ENCODE assay signal across 17 cellular contexts in the genomic region with DNA sequence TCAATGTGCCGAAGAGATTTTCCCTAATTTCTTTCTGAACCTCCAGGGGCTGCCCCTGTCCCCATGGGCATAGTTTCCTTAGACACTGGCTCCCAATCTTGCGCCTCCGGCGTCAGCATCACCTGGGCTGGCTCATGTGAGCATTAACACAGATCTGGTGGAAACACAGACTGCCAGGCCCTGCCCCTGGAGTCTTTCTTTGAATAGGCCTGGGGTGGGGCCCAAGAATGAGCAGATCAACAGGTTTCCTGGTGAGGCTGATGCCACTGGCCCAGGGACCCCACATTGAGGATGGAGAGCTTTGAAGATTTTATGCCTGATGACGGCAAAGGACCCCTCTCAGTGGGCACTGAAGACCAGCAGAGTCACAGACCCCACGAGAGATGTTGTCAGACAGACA.
DNase-seq lines count a peak whose midpoint lies in the region; ATAC-seq and TF ChIP-seq lines count a peak whose summit lies in the region.
"Had no signal": no experiment of that assay in that cellular context is flagged by ENCODE, and none has a peak within 500 bp of the region (broad histone marks: within the 10 kb centered on the region; RNA-seq: fewer than 3 reads in every experiment).

No MANE protein-coding gene starts in this region.

- TF ChIP-seq CTCF in MCF 10A (IDR thresholded peaks at IDR 0.05; ENCODE audit: unreplicated experiment), result no peak
- TF ChIP-seq CTCF in breast epithelium (IDR thresholded peaks at IDR 0.05), result no peak
- no peak for TF ChIP-seq CTCF in OCI-LY3 (IDR thresholded peaks at IDR 0.05; ENCODE audit: low read depth, low read length)
- TF ChIP-seq CTCF in natural killer cell (IDR thresholded peaks at IDR 0.05), result no peak

- ATAC-seq in left colon (peak; percentile 7), natural killer cell (no peak)
- no peak for ATAC-seq in stimulated activated naive B cell treated with anti-CD40 and anti-IgM and Interleukin-4, amounts not matched to agents 10 μg/mL and 1 μg/mL and 100 μg/mL, for 72 hours (replicated peaks)
- no peak for ATAC-seq in activated T-cell treated with anti-CD3 and anti-CD28 coated beads, Interleukin-2, amount 50 U/mL, for 4 hours

- H3K79me2 ChIP-seq in OCI-LY3 (ENCODE audit: low read length), result peaks cover 89% of the 10 kb centered on the region

- H3K9ac ChIP-seq in OCI-LY3 (ENCODE audit: low read length), result peak overlapping the region; percentile 69; the same call in 1 of the 2 replicates

- CTCF ChIA-PET in MCF 10A (lab: Yijun Ruan, JAX), result interaction anchor here (1.1 to 11.7 kb wide), 3 partner anchors 18 to 172 kb away, joined by 5 to 335 read pairs (median 7); no protein-coding TSS in a partner anchor

- H3K27me3 Mint-ChIP-seq in MCF 10A (ENCODE audit: insufficient read depth, unreplicated experiment), result no peaks in the 10 kb centered on the region
- no peaks in the 10 kb centered on the region for H3K27me3 Mint-ChIP-seq in stimulated activated naive B cell treated with anti-CD40 and anti-IgM and Interleukin-4, amounts not matched to agents 10 μg/mL and 1 μg/mL and 100 μg/mL, for 72 hours
- H3K27me3 Mint-ChIP-seq in activated T-cell treated with anti-CD3 and anti-CD28 coated beads, Interleukin-2, amount 50 U/mL, for 4 hours (ENCODE audit: low read depth), result peaks cover 2% of the 10 kb centered on the region
- H3K27me3 Mint-ChIP-seq in natural killer cell (ENCODE audit: low read depth in 2 of 2), result peaks cover 0 to 6% of the 10 kb centered on the region in 2 donors
- H3K27me3 Mint-ChIP-seq: B cell; CD4-positive, alpha-beta T cell had no signal

- H4K20me1 ChIP-seq in OCI-LY3 (ENCODE audit: insufficient read depth, low read length), result peaks cover 6% of the 10 kb centered on the region; the same call in 1 of the 2 replicates

- H3K9me3 ChIP-seq in breast epithelium (no peaks in the 10 kb centered on the region), OCI-LY3 (ENCODE audit: insufficient read depth, low read length) (no peaks in the 10 kb centered on the region)

- POLR2A ChIA-PET in MCF 10A (lab: Yijun Ruan, JAX), result no interaction called here

- peak overlapping the region; percentile 10 for H3K27ac Mint-ChIP-seq in MCF 10A (ENCODE audit: low read depth, unreplicated experiment)
- H3K27ac Mint-ChIP-seq in stimulated activated naive B cell treated with anti-CD40 and anti-IgM and Interleukin-4, amounts not matched to agents 10 μg/mL and 1 μg/mL and 100 μg/mL, for 72 hours, result peak overlapping the region; percentile 87
- peak overlapping the region in 1 of 2 donors; percentile 46 for H3K27ac Mint-ChIP-seq in natural killer cell
- H3K27ac Mint-ChIP-seq: CD4-positive, alpha-beta T cell; H9 had no signal

- H3K4me3 Mint-ChIP-seq in MCF 10A (ENCODE audit: unreplicated experiment) (no peak overlapping the region), natural killer cell (no peak overlapping the region)
- no peak overlapping the region for H3K4me3 Mint-ChIP-seq in stimulated activated naive B cell treated with anti-CD40 and anti-IgM and Interleukin-4, amounts not matched to agents 10 μg/mL and 1 μg/mL and 100 μg/mL, for 72 hours
- H3K4me3 Mint-ChIP-seq in activated T-cell treated with anti-CD3 and anti-CD28 coated beads, Interleukin-2, amount 50 U/mL, for 4 hours, result no peak overlapping the region
- H3K4me3 Mint-ChIP-seq: B cell; CD4-positive, alpha-beta T cell; H9 had no signal

- H3K4me1 Mint-ChIP-seq in MCF 10A (ENCODE audit: insufficient read depth, unreplicated experiment), result peaks cover 19% of the 10 kb centered on the region
- peaks cover 68 to 91% of the 10 kb centered on the region in 2 donors for H3K4me1 Mint-ChIP-seq in stimulated activated naive B cell treated with anti-CD40 and anti-IgM and Interleukin-4, amounts not matched to agents 10 μg/mL and 1 μg/mL and 100 μg/mL, for 72 hours
- peaks cover 16% of the 10 kb centered on the region for H3K4me1 Mint-ChIP-seq in activated T-cell treated with anti-CD3 and anti-CD28 coated beads, Interleukin-2, amount 50 U/mL, for 4 hours (ENCODE audit: low read depth)
- H3K4me1 Mint-ChIP-seq in natural killer cell, result peaks cover 27 to 31% of the 10 kb centered on the region in 2 donors

- H3K4me3 ChIP-seq in breast epithelium (no peak overlapping the region), OCI-LY3 (ENCODE audit: low read length) (peak overlapping the region; percentile 60)

- H3K36me3 ChIP-seq in breast epithelium (no peaks in the 10 kb centered on the region), OCI-LY3 (replicated peaks; ENCODE audit: low read depth, low read length) (peaks cover 24% of the 10 kb centered on the region)

- no peak for TF ChIP-seq POLR2A in breast epithelium (IDR thresholded peaks at IDR 0.05)

- intact Hi-C loops in MCF 10A (cut with micrococcal nuclease), result loop anchor here (5.0 kb wide), 1 partner anchor 342 kb away; no protein-coding TSS in a partner anchor
- intact Hi-C loops in breast epithelium (cut with DNase I; ENCODE audit: low total_unique reads), result loop anchor here (10.0 kb wide), 1 partner anchor 160 kb away; no protein-coding TSS in a partner anchor
- intact Hi-C loops in left colon (cut with DNase I, micrococcal nuclease), result loop anchor here (5.0 to 10.0 kb wide), 3 partner anchors 170 to 340 kb away; no protein-coding TSS in a partner anchor
- intact Hi-C loops in natural killer cell (cut with micrococcal nuclease), result loop anchor here (5.0 kb wide), 1 partner anchor 57 kb away; no protein-coding TSS in a partner anchor

- H3K36me3 Mint-ChIP-seq in MCF 10A (ENCODE audit: insufficient read depth, unreplicated experiment), result peaks cover 8% of the 10 kb centered on the region
- peaks cover 69 to 86% of the 10 kb centered on the region in 2 donors for H3K36me3 Mint-ChIP-seq in stimulated activated naive B cell treated with anti-CD40 and anti-IgM and Interleukin-4, amounts not matched to agents 10 μg/mL and 1 μg/mL and 100 μg/mL, for 72 hours
- no peaks in the 10 kb centered on the region for H3K36me3 Mint-ChIP-seq in activated T-cell treated with anti-CD3 and anti-CD28 coated beads, Interleukin-2, amount 50 U/mL, for 4 hours (ENCODE audit: insufficient read depth)
- H3K36me3 Mint-ChIP-seq in natural killer cell, result no peaks in the 10 kb centered on the region

- H3K27me3 ChIP-seq in breast epithelium, result no peaks in the 10 kb centered on the region
- H3K27me3 ChIP-seq in OCI-LY3 (ENCODE audit: low read depth, low read length), result no peaks in the 10 kb centered on the region

- BruUV-seq in MCF 10A (replicated peaks; lab: Mats Ljungman, UMichigan), result no TSS peak

- H2AFZ ChIP-seq in OCI-LY3 (ENCODE audit: low read depth, low read length), result no peak overlapping the region

- peak overlapping the region; percentile 81 for H3K4me2 ChIP-seq in OCI-LY3 (ENCODE audit: low read length)

- DNase-seq in MCF 10A (ENCODE audit: unreplicated experiment), result no peak
- no peak for DNase-seq in breast epithelium (ENCODE audit: low spot score in 2 of 2)
- no peak for DNase-seq in left colon
- DNase-seq in stimulated activated naive B cell treated with anti-CD40 and anti-IgM and Interleukin-4, amounts not matched to agents 10 μg/mL and 1 μg/mL and 100 μg/mL, for 72 hours, result no peak
- no peak for DNase-seq in nucleus accumbens (lab: John Stamatoyannopoulos, UW)
- DNase-seq in activated T-cell treated with anti-CD3 and anti-CD28 coated beads, Interleukin-2, amount 50 U/mL, for 4 hours, result no peak
- no peak for DNase-seq in natural killer cell
- DNase-seq: C1 segment of cervical spinal cord; Calu3; CD4-positive, alpha-beta T cell; DMS 273 treated with DMSO at 0.1 percent for 48 hours; DMS79; EL; GOT3; H9 had no signal

- no peaks in the 10 kb centered on the region for H3K4me1 ChIP-seq in breast epithelium
- peaks cover 96% of the 10 kb centered on the region for H3K4me1 ChIP-seq in OCI-LY3 (ENCODE audit: low read length)

- H3K9me3 Mint-ChIP-seq in MCF 10A (ENCODE audit: unreplicated experiment) (peaks cover 18% of the 10 kb centered on the region), natural killer cell (no peaks in the 10 kb centered on the region)
- peaks cover 2 to 5% of the 10 kb centered on the region in 2 donors for H3K9me3 Mint-ChIP-seq in stimulated activated naive B cell treated with anti-CD40 and anti-IgM and Interleukin-4, amounts not matched to agents 10 μg/mL and 1 μg/mL and 100 μg/mL, for 72 hours
- H3K9me3 Mint-ChIP-seq in activated T-cell treated with anti-CD3 and anti-CD28 coated beads, Interleukin-2, amount 50 U/mL, for 4 hours, result no peaks in the 10 kb centered on the region
- H3K9me3 Mint-ChIP-seq: CD4-positive, alpha-beta T cell had no signal

- H3K27ac ChIP-seq in breast epithelium, result no peak overlapping the region
- peak overlapping the region; percentile 94 for H3K27ac ChIP-seq in OCI-LY3 (ENCODE audit: low read length)
